Comparison of ENCODE assay signal across 28 cellular contexts in genomic region chr4:123020285-123020684, GRCh38.
DNase-seq lines count a peak whose midpoint lies in the region; ATAC-seq, FAIRE-seq and TF ChIP-seq lines count a peak whose summit lies in the region.
"Had no signal": no experiment of that assay in that cellular context is flagged by ENCODE, and none has a peak within 500 bp of the region (broad histone marks: within the 10 kb centered on the region; RNA-seq: fewer than 3 reads in every experiment).

No MANE protein-coding gene starts in this region.

- no peak for TF ChIP-seq RAD21 in K562 (CRISPR knock-in tag; conservative IDR thresholded peaks at IDR 0.05 in 1 of 2, IDR thresholded peaks at IDR 0.05 in 1 of 2)

- H3K4me2 ChIP-seq in K562 (ENCODE audit: insufficient read depth, low read length), result no peak overlapping the region
- H3K4me2 ChIP-seq: A549; BLaER1; BLaER1 treated with 17β-estradiol and CSF1 and Interleukin-3, amounts not matched to agents 10 nM and 100 nM had no signal

- no peaks in the 10 kb centered on the region for H3K9me1 ChIP-seq in K562 (ENCODE audit: control insufficient read depth, insufficient read depth, low read length)

- intact Hi-C loops in K562 (cut with micrococcal nuclease), result no loop called here

- peaks cover 13% of the 10 kb centered on the region; the same call in 1 of the 3 replicates for H3K36me3 ChIP-seq in K562 (ENCODE audit: control insufficient read depth, insufficient read depth, low read length)
- H3K36me3 ChIP-seq: BE2C, BLaER1 had no signal

- ATAC-seq in K562 (no peak), HG03095 (IDR thresholded peaks at IDR 0.05; ENCODE audit: unreplicated experiment) (no peak)
- ATAC-seq: A549; CD8-positive, alpha-beta T cell had no signal

- no peaks in the 10 kb centered on the region for H3K79me2 ChIP-seq in K562 (ENCODE audit: control insufficient read depth, insufficient read depth, low read length)

- in situ Hi-C loops in K562 (cut with MboI), result no loop called here

- no peak overlapping the region for H2AFZ ChIP-seq in K562 (ENCODE audit: low read depth, low read length)

- 97% methylated on average over 11 of the region's 11 CpGs for WGBS in K562 (ENCODE audit: insufficient coverage, low coverage, missing lambda C conversion rate)

- POLR2A ChIA-PET in K562 (lab: Yijun Ruan, JAX), result interaction anchor here (1.2 kb wide), 1 partner anchor 9 kb away, joined by 3 read pairs; no protein-coding TSS in a partner anchor

- BruUV-seq in K562 (replicated peaks; lab: Mats Ljungman, UMichigan), result no TSS peak

- no peak overlapping the region for H3K4me3 ChIP-seq in K562
- H3K4me3 ChIP-seq: A549; BLaER1; BLaER1 treated with 17β-estradiol and CSF1 and Interleukin-3, amounts not matched to agents 10 nM and 100 nM had no signal

- H3K9ac ChIP-seq in K562 (ENCODE audit: insufficient read depth in 1 of 2, low read depth in 2 of 2, low read length in 2 of 2), result no peak overlapping the region
- H3K9ac ChIP-seq: BLaER1; BLaER1 treated with 17β-estradiol and CSF1 and Interleukin-3, amounts not matched to agents 10 nM and 100 nM had no signal

- H3K27ac ChIP-seq in K562 (ENCODE audit: extremely low read depth, low read depth, low read length), result no peak overlapping the region
- H3K27ac ChIP-seq: 22Rv1; A549; BLaER1; BLaER1 treated with 17β-estradiol and CSF1 and Interleukin-3, amounts not matched to agents 10 nM and 100 nM; C4-2B had no signal

- no peak for DNase-seq in K562 (ENCODE audit: extremely low read depth in 1 of 4, low spot score in 3 of 4)
- DNase-seq: 8988T; ACHN; AML-193; BE2C; C1 segment of cervical spinal cord; Caco-2; Calu3; CD4-positive, alpha-beta memory T cell; CD4-positive, alpha-beta T cell; CD4-positive, CD25-positive, alpha-beta regulatory T cell; CD8-positive, alpha-beta memory T cell; CD8-positive, alpha-beta T cell; COR-L47; DMS 273 treated with DMSO at 0.1 percent for 48 hours; DMS153; DMS53; DMS79; DMS79 treated with DMSO at 0.1 percent for 48 hours; DND-41; EL had no signal

- H3K4me1 ChIP-seq in K562 (replicated peaks in 1 of 2; ENCODE audit: control insufficient read depth in 2 of 2, insufficient read depth in 2 of 2, low read length in 2 of 2), result no peaks in the 10 kb centered on the region; a peak in 1 of 5 replicates
- H3K4me1 ChIP-seq: BE2C; BLaER1; BLaER1 treated with 17β-estradiol and CSF1 and Interleukin-3, amounts not matched to agents 10 nM and 100 nM; Caco-2 had no signal

- H3K9me3 ChIP-seq in K562 (replicated peaks; ENCODE audit: control insufficient read depth, insufficient read depth, low read depth, low read length), result no peaks in the 10 kb centered on the region
- H3K9me3 ChIP-seq: A549, BE2C, Caco-2 had no signal

- H3K27me3 ChIP-seq in K562 (ENCODE audit: control insufficient read depth in 2 of 2, insufficient read depth in 2 of 2, low read length in 2 of 2), result no peaks in the 10 kb centered on the region
- H3K27me3 ChIP-seq: BE2C; BLaER1; BLaER1 treated with 17β-estradiol and CSF1 and Interleukin-3, amounts not matched to agents 10 nM and 100 nM had no signal

- no peak for FAIRE-seq in K562 (lab: Jason Lieb, UNC)
- FAIRE-seq: A549, D721Med had no signal

- no peak for TF ChIP-seq POLR2A in K562 (conservative IDR thresholded peaks at IDR 0.05)

- H4K20me1 ChIP-seq in K562 (replicated peaks; ENCODE audit: control insufficient read depth, insufficient read depth, low read length), result no peaks in the 10 kb centered on the region
- H4K20me1 ChIP-seq: BLaER1; BLaER1 treated with 17β-estradiol and CSF1 and Interleukin-3, amounts not matched to agents 10 nM and 100 nM had no signal

- no peak for TF ChIP-seq CTCF in K562 (IDR thresholded peaks at IDR 0.05 in 2 of 3, conservative IDR thresholded peaks at IDR 0.05 in 1 of 3; ENCODE audit: insufficient read depth in 2 of 3, low read depth in 1 of 3, low read length in 3 of 3)

- no peak for TF ChIP-seq EP300 in K562 (IDR thresholded peaks at IDR 0.05; ENCODE audit: low read length)

- CTCF ChIA-PET in K562 (lab: Yijun Ruan, JAX; ENCODE audit: low intra/inter-chr PET ratio), result no interaction called here

TF ChIP-seq in K562, 482 proteins besides CTCF, POLR2A, EP300 and RAD21:
- TF ChIP-seq ZBTB33 (CRISPR knock-in tag; IDR thresholded peaks at IDR 0.05), result peak; percentile 60
- no peak for TF ChIP-seq ZNF324 (CRISPR knock-in tag; IDR thresholded peaks at IDR 0.05)
- TF ChIP-seq IRF2 (CRISPR knock-in tag; IDR thresholded peaks at IDR 0.05), result no peak
- TF ChIP-seq CREB3L1 (IDR thresholded peaks at IDR 0.05; ENCODE audit: borderline replicate concordance, low read depth), result no peak
- no peak for TF ChIP-seq ZNF140 (CRISPR knock-in tag; IDR thresholded peaks at IDR 0.05)
- TF ChIP-seq ATF4 (CRISPR knock-in tag; IDR thresholded peaks at IDR 0.05), result no peak
